ENCODE assay signal across 11 cellular contexts in genomic region chr9:68335935-68336334, GRCh38. TPM values are rescaled to one million over a fixed set of nuclear protein-coding genes. Genes with fewer than 3 reads are reported as not detected.
DNase-seq lines count a peak whose midpoint lies in the region; ATAC-seq and TF ChIP-seq lines count a peak whose summit lies in the region.
"Not testable (repeated sequence)": the region's sequence is repeated elsewhere in the genome, so short reads cannot be mapped to it uniquely, and the experiment has no call there.
"Had no signal": no experiment of that assay in that cellular context is flagged by ENCODE, and none has a peak within 500 bp of the region (broad histone marks: within the 10 kb centered on the region; RNA-seq: fewer than 3 reads in every experiment).

No MANE protein-coding gene starts in this region.

- ATAC-seq in GM18867 (IDR thresholded peaks at IDR 0.05; ENCODE audit: unreplicated experiment) (peak; percentile 52), left ventricle myocardium superior (peak; percentile 32)
- not testable (repeated sequence) for ATAC-seq in T-helper 17 cell
- peak; percentile 37 for ATAC-seq in activated CD8-positive, alpha-beta T cell treated with anti-CD3 and anti-CD28 coated beads for 36 hours
- ATAC-seq in activated naive CD8-positive, alpha-beta T cell treated with anti-CD3 and anti-CD28 coated beads, Interleukin-2, amount 50 U/mL, for 24 hours, result peak; percentile 33
- peak; percentile 43 for ATAC-seq in stimulated activated naive CD8-positive, alpha-beta T cell treated with anti-CD3 and anti-CD28 coated beads, Interleukin-15, Interleukin-2, amounts not matched to agents 100 U/mL and 50 U/mL, for 24 hours

- H3K27ac Mint-ChIP-seq in T-helper 17 cell; activated CD8-positive, alpha-beta T cell treated with anti-CD3 and anti-CD28 coated beads for 36 hours; activated naive CD8-positive, alpha-beta T cell treated with anti-CD3 and anti-CD28 coated beads, Interleukin-2, amount 50 U/mL, for 24 hours: not testable (repeated sequence)
- H3K27ac Mint-ChIP-seq in nephron, result peak overlapping the region in 2 of 3 experiments; percentile 83 to 91

- H3K36me3 Mint-ChIP-seq in T-helper 17 cell (ENCODE audit: low read depth); activated CD8-positive, alpha-beta T cell treated with anti-CD3 and anti-CD28 coated beads for 36 hours (ENCODE audit: low read depth); activated naive CD8-positive, alpha-beta T cell treated with anti-CD3 and anti-CD28 coated beads, Interleukin-2, amount 50 U/mL, for 24 hours (ENCODE audit: low read depth); nephron (ENCODE audit: low read depth): not testable (repeated sequence)

- not testable (repeated sequence) for H3K9me3 Mint-ChIP-seq in activated CD8-positive, alpha-beta T cell treated with anti-CD3 and anti-CD28 coated beads for 36 hours; activated naive CD8-positive, alpha-beta T cell treated with anti-CD3 and anti-CD28 coated beads, Interleukin-2, amount 50 U/mL, for 24 hours; nephron

- TF ChIP-seq CTCF in activated CD8-positive, alpha-beta T cell treated with anti-CD3 and anti-CD28 coated beads for 36 hours (IDR thresholded peaks at IDR 0.05); nephron (IDR thresholded peaks at IDR 0.05; ENCODE audit: unreplicated experiment in 3 of 3): not testable (repeated sequence)

- intact Hi-C loops in activated CD8-positive, alpha-beta T cell treated with anti-CD3 and anti-CD28 coated beads for 36 hours (cut with micrococcal nuclease); left ventricle myocardium superior (cut with micrococcal nuclease): not testable (repeated sequence)

- H3K4me1 Mint-ChIP-seq in T-helper 17 cell; activated CD8-positive, alpha-beta T cell treated with anti-CD3 and anti-CD28 coated beads for 36 hours (ENCODE audit: low read depth); activated naive CD8-positive, alpha-beta T cell treated with anti-CD3 and anti-CD28 coated beads, Interleukin-2, amount 50 U/mL, for 24 hours; nephron: not testable (repeated sequence)

- CTCF ChIA-PET in activated CD8-positive, alpha-beta T cell treated with anti-CD3 and anti-CD28 coated beads for 36 hours (lab: Charles Lee), result not testable (repeated sequence)

- POLR2A ChIA-PET in activated CD8-positive, alpha-beta T cell treated with anti-CD3 and anti-CD28 coated beads for 36 hours (lab: Charles Lee), result not testable (repeated sequence)

- H3K9me3 ChIP-seq in T-helper 17 cell (ENCODE audit: control insufficient read depth, low read length, poor library complexity, severe bottlenecking), result not testable (repeated sequence)

- not testable (repeated sequence) for DNase-seq in T-helper 17 cell; activated CD8-positive, alpha-beta T cell treated with anti-CD3 and anti-CD28 coated beads for 36 hours; activated naive CD8-positive, alpha-beta T cell treated with anti-CD3 and anti-CD28 coated beads, Interleukin-2, amount 50 U/mL, for 24 hours; left ventricle myocardium superior; stimulated activated naive CD8-positive, alpha-beta T cell treated with anti-CD3 and anti-CD28 coated beads, Interleukin-15, Interleukin-2, amounts not matched to agents 100 U/mL and 50 U/mL, for 24 hours

- H3K27me3 Mint-ChIP-seq in T-helper 17 cell; activated CD8-positive, alpha-beta T cell treated with anti-CD3 and anti-CD28 coated beads for 36 hours; activated naive CD8-positive, alpha-beta T cell treated with anti-CD3 and anti-CD28 coated beads, Interleukin-2, amount 50 U/mL, for 24 hours; nephron (ENCODE audit: low read depth): not testable (repeated sequence)

- H3K4me3 Mint-ChIP-seq in T-helper 17 cell (peak overlapping the region; percentile 39), nephron (peak overlapping the region in 2 of 3 experiments; percentile 4 to 5)
- H3K4me3 Mint-ChIP-seq in activated CD8-positive, alpha-beta T cell treated with anti-CD3 and anti-CD28 coated beads for 36 hours; activated naive CD8-positive, alpha-beta T cell treated with anti-CD3 and anti-CD28 coated beads, Interleukin-2, amount 50 U/mL, for 24 hours: not testable (repeated sequence)

RNA-seq across cellular contexts. Expression of gene PGM5, which starts 20.5 kb away (rescaled TPM):
- total RNA-seq in T-helper 17 cell, result under 1 TPM; 0.16 to 0.40 TPM
- total RNA-seq in activated CD8-positive, alpha-beta T cell treated with anti-CD3 and anti-CD28 coated beads for 36 hours, result not detected
- total RNA-seq in left ventricle myocardium superior, result 150 TPM
- total RNA-seq: A673; CD4-positive, alpha-beta memory T cell had no signal

RNA-seq across cellular contexts. Expression of gene FOXD4L3, which starts 33.3 kb away (rescaled TPM):
- total RNA-seq in T-helper 17 cell (not detected), left ventricle myocardium superior (not detected)
- total RNA-seq in activated CD8-positive, alpha-beta T cell treated with anti-CD3 and anti-CD28 coated beads for 36 hours, result under 1 TPM in 1 of 2 experiments, not detected in 1; 0.14 TPM
- total RNA-seq: A673, H7, HFFc6 had no signal

Comparison
In these comparisons a context has a peak if more than half of its experiments do, and no peak if none do; other contexts are left out.
1. RNA of gene PGM5, which starts 20.5 kb away (total RNA-seq): 150 TPM in left ventricle myocardium superior (single experiment); 0.16 to 0.40 TPM in T-helper 17 cell and not detected in activated CD8-positive, alpha-beta T cell treated with anti-CD3 and anti-CD28 coated beads for 36 hours; every median in the first group is over 100 times any median in the second.